ENCODE assay signal across 10 cellular contexts in genomic region chr14:101360045-101360931, GRCh38.
DNase-seq lines count a peak whose midpoint lies in the region; ATAC-seq and TF ChIP-seq lines count a peak whose summit lies in the region.
"Had no signal": no experiment of that assay in that cellular context is flagged by ENCODE, and none has a peak within 500 bp of the region (broad histone marks: within the 10 kb centered on the region; RNA-seq: fewer than 3 reads in every experiment).

No MANE protein-coding gene starts in this region.

- H3K36me3 ChIP-seq in Peyer's patch (no peaks in the 10 kb centered on the region), right atrium auricular region (no peaks in the 10 kb centered on the region)

- peak in 2 of 3 donors; percentile 34 to 74 for DNase-seq in Peyer's patch
- DNase-seq in right atrium auricular region (ENCODE audit: low spot score) = peak; percentile 80
- DNase-seq in posterior vena cava (ENCODE audit: low spot score) = peak; percentile 88
- no peak for DNase-seq in naive thymus-derived CD8-positive, alpha-beta T cell
- DNase-seq in medulla oblongata (ENCODE audit: extremely low spot score) = no peak
- DNase-seq in activated CD4-positive, alpha-beta T cell treated with anti-CD3 and anti-CD28 coated beads for 1 hour = no peak
- DNase-seq: activated naive CD4-positive, alpha-beta T cell treated with anti-CD3 and anti-CD28 coated beads for 36 hours; NCI-H1105 treated with DMSO at 0.1 percent for 48 hours had no signal

- H3K9me3 ChIP-seq in Peyer's patch (no peaks in the 10 kb centered on the region), right atrium auricular region (peaks cover 0 to 9% of the 10 kb centered on the region in 2 donors)

- H3K36me3 Mint-ChIP-seq in naive thymus-derived CD8-positive, alpha-beta T cell = peaks cover 0 to 6% (median 0%) of the 10 kb centered on the region in 3 donors
- no peaks in the 10 kb centered on the region for H3K36me3 Mint-ChIP-seq in activated T-helper 17 cell treated with anti-CD3 and anti-CD28 coated beads, Interleukin-2, amount 50 U/mL, for 72 hours (ENCODE audit: low read depth)

- intact Hi-C loops in posterior vena cava (cut with DNase I) = no loop called here

- H3K4me3 ChIP-seq in Peyer's patch (no peak overlapping the region), right atrium auricular region (no peak overlapping the region)

- no peak for ATAC-seq in naive thymus-derived CD8-positive, alpha-beta T cell
- ATAC-seq in activated T-helper 17 cell treated with anti-CD3 and anti-CD28 coated beads, Interleukin-2, amount 50 U/mL, for 72 hours (replicated peaks) = no peak

- peaks cover 0 to 11% (median 2%) of the 10 kb centered on the region in 9 donors for H3K9me3 Mint-ChIP-seq in naive thymus-derived CD8-positive, alpha-beta T cell
- no peaks in the 10 kb centered on the region for H3K9me3 Mint-ChIP-seq in activated T-helper 17 cell treated with anti-CD3 and anti-CD28 coated beads, Interleukin-2, amount 50 U/mL, for 72 hours

- H3K27ac ChIP-seq in C4-2B (peak overlapping the region; percentile 24), Peyer's patch (peak overlapping the region; percentile 50 to 80 (median 70)), right atrium auricular region (peak overlapping the region; percentile 11 to 43)

- peak overlapping the region in 2 of 10 donors; percentile 13 to 61 for H3K27ac Mint-ChIP-seq in naive thymus-derived CD8-positive, alpha-beta T cell
- no peak overlapping the region for H3K27ac Mint-ChIP-seq in activated T-helper 17 cell treated with anti-CD3 and anti-CD28 coated beads, Interleukin-2, amount 50 U/mL, for 72 hours
- H3K27ac Mint-ChIP-seq: activated naive CD4-positive, alpha-beta T cell treated with anti-CD3 and anti-CD28 coated beads for 36 hours had no signal

- H3K4me1 Mint-ChIP-seq in naive thymus-derived CD8-positive, alpha-beta T cell = peaks cover 0 to 32% (median 4%) of the 10 kb centered on the region in 4 donors
- no peaks in the 10 kb centered on the region for H3K4me1 Mint-ChIP-seq in activated T-helper 17 cell treated with anti-CD3 and anti-CD28 coated beads, Interleukin-2, amount 50 U/mL, for 72 hours

- H3K27me3 ChIP-seq in Peyer's patch (no peaks in the 10 kb centered on the region), right atrium auricular region (no peaks in the 10 kb centered on the region)

- TF ChIP-seq POLR2A in Peyer's patch (IDR thresholded peaks at IDR 0.05) = no peak

- POLR2A ChIA-PET in naive thymus-derived CD8-positive, alpha-beta T cell (lab: Charles Lee) = no interaction called here

- TF ChIP-seq CTCF in C4-2B (conservative IDR thresholded peaks at IDR 0.05) (no peak), Peyer's patch (IDR thresholded peaks at IDR 0.05) (no peak), right atrium auricular region (IDR thresholded peaks at IDR 0.05) (no peak)

- H3K27me3 Mint-ChIP-seq in naive thymus-derived CD8-positive, alpha-beta T cell = peaks cover 15 to 55% (median 48%) of the 10 kb centered on the region in 5 donors
- peaks cover 28% of the 10 kb centered on the region for H3K27me3 Mint-ChIP-seq in activated T-helper 17 cell treated with anti-CD3 and anti-CD28 coated beads, Interleukin-2, amount 50 U/mL, for 72 hours

- peaks cover 0 to 7% (median 0%) of the 10 kb centered on the region in 4 donors for H3K4me1 ChIP-seq in Peyer's patch
- peaks cover 0 to 4% of the 10 kb centered on the region in 2 donors for H3K4me1 ChIP-seq in right atrium auricular region

- H3K4me3 Mint-ChIP-seq in naive thymus-derived CD8-positive, alpha-beta T cell = peak overlapping the region in 1 of 10 donors; percentile 25
- H3K4me3 Mint-ChIP-seq in activated T-helper 17 cell treated with anti-CD3 and anti-CD28 coated beads, Interleukin-2, amount 50 U/mL, for 72 hours = no peak overlapping the region
- H3K4me3 Mint-ChIP-seq: activated naive CD4-positive, alpha-beta T cell treated with anti-CD3 and anti-CD28 coated beads for 36 hours had no signal

Comparison
In these comparisons a context has a peak if more than half of its experiments do, and no peak if none do; other contexts are left out.
1. DNase-seq: peak in Peyer's patch (2 of 3), right atrium auricular region (single experiment) and posterior vena cava (single experiment); none in naive thymus-derived CD8-positive, alpha-beta T cell (0 of 10), medulla oblongata (single experiment) and activated CD4-positive, alpha-beta T cell treated with anti-CD3 and anti-CD28 coated beads for 1 hour (single experiment).
2. Peak in every context shown above with its lines, with median percentiles within 50 percentile points of each other: H3K27ac ChIP-seq.